In genomic region chr5:64292611-64293215, GRCh38 we compare ENCODE assay signal across 27 cellular contexts.
A peak's percentile ranks its signal among the peaks of the same experiment; 100 is the strongest.
DNase-seq lines count a peak whose midpoint lies in the region; FAIRE-seq and TF ChIP-seq lines count a peak whose summit lies in the region.
"Had no signal": no experiment of that assay in that cellular context is flagged by ENCODE, and none has a peak within 500 bp of the region (broad histone marks: within the 10 kb centered on the region; RNA-seq: fewer than 3 reads in every experiment).

No MANE protein-coding gene starts in this region.

- no peak for TF ChIP-seq CTCF in astrocyte of the cerebellum (IDR thresholded peaks at IDR 0.05; ENCODE audit: low read depth, low read length, missing control alignments)
- no peak for TF ChIP-seq CTCF in kidney (IDR thresholded peaks at IDR 0.05; ENCODE audit: borderline replicate concordance, extremely low read depth, insufficient read depth)

- H3K27ac ChIP-seq in kidney (ENCODE audit: low read depth in 2 of 2, low read length in 2 of 2): no peak overlapping the region
- H3K27ac ChIP-seq: adrenal gland, C4-2B, esophagus muscularis mucosa, lower lobe of right lung, pancreas, Peyer's patch, SK-N-MC, testis, vagina had no signal

- H3K36me3 ChIP-seq in kidney (ENCODE audit: control insufficient read depth in 1 of 2, insufficient read depth in 2 of 2, low read length in 2 of 2): no peaks in the 10 kb centered on the region
- H3K36me3 ChIP-seq: adrenal gland, esophagus muscularis mucosa, lower lobe of right lung, pancreas, Peyer's patch, vagina had no signal

- intact Hi-C loops in kidney (cut with DNase I) (no loop called here), posterior vena cava (cut with DNase I) (no loop called here)

- no peaks in the 10 kb centered on the region for H3K9me3 ChIP-seq in kidney (ENCODE audit: control insufficient read depth in 1 of 2, low read length in 2 of 2)
- H3K9me3 ChIP-seq: adrenal gland, esophagus muscularis mucosa, lower lobe of right lung, pancreas, Peyer's patch, testis, vagina had no signal

- no peak overlapping the region for H3K9ac ChIP-seq in kidney (ENCODE audit: low read length in 2 of 2)

- DNase-seq in GM03348 (ENCODE audit: low spot score): peak; percentile 2
- DNase-seq in astrocyte of the cerebellum (ENCODE audit: low read depth): peak; percentile 27
- peak; percentile 8 for DNase-seq in kidney
- DNase-seq in posterior vena cava (ENCODE audit: low spot score): peak; percentile 42
- DNase-seq in T-helper 9 cell: no peak
- no peak for DNase-seq in foreskin melanocyte
- DNase-seq in NOMO-1 treated with dmso at 0.1 percent for 144 hours (lab: John Stamatoyannopoulos, UW; ENCODE audit: unreplicated experiment): no peak
- no peak for DNase-seq in COR-L47 (lab: John Stamatoyannopoulos, UW)
- DNase-seq: activated CD8-positive, alpha-beta T cell treated with anti-CD3 and anti-CD28 coated beads for 36 hours; activated T-cell treated with anti-CD3 and anti-CD28 coated beads, Interleukin-2, amount 50 U/mL, for 1 hour; adrenal gland; effector CD8-positive, alpha-beta T cell; GF-D8; head of caudate nucleus; lower lobe of right lung; naive B cell; NCI-H1417; NCI-H2107; NCI-H510A; pancreas; stimulated activated naive B cell treated with anti-CD40 and anti-IgM and Interleukin-4, amounts not matched to agents 10 μg/mL and 1 μg/mL and 100 μg/mL, for 72 hours; testis had no signal

- no peak for FAIRE-seq in kidney (lab: Jason Lieb, UNC)
- FAIRE-seq: pancreas had no signal

- H3K4me1 ChIP-seq in kidney (ENCODE audit: control insufficient read depth in 1 of 2, insufficient read depth in 1 of 2, low read depth in 1 of 2, low read length in 2 of 2): no peaks in the 10 kb centered on the region
- H3K4me1 ChIP-seq: adrenal gland, esophagus muscularis mucosa, lower lobe of right lung, pancreas, Peyer's patch, testis, vagina had no signal

- no peak overlapping the region for H3K4me3 ChIP-seq in astrocyte of the cerebellum (ENCODE audit: low read depth, low read length)
- no peak overlapping the region for H3K4me3 ChIP-seq in kidney (ENCODE audit: low read length in 2 of 2)
- H3K4me3 ChIP-seq: adrenal gland, esophagus muscularis mucosa, lower lobe of right lung, pancreas, Peyer's patch, SK-N-MC, testis, vagina had no signal

- in situ Hi-C loops in astrocyte of the cerebellum (cut with HindIII; ENCODE audit: low sequenced_read_pairs): no loop called here

Comparison
In these comparisons a context has a peak if more than half of its experiments do, and no peak if none do; other contexts are left out.
1. DNase-seq: peak in GM03348 (single experiment), astrocyte of the cerebellum (single experiment), kidney (single experiment) and posterior vena cava (single experiment); none in T-helper 9 cell (single experiment), foreskin melanocyte (single experiment), NOMO-1 treated with dmso at 0.1 percent for 144 hours (single experiment) and COR-L47 (single experiment).